16 cellular contexts compared by ENCODE assay signal in the genomic region with DNA sequence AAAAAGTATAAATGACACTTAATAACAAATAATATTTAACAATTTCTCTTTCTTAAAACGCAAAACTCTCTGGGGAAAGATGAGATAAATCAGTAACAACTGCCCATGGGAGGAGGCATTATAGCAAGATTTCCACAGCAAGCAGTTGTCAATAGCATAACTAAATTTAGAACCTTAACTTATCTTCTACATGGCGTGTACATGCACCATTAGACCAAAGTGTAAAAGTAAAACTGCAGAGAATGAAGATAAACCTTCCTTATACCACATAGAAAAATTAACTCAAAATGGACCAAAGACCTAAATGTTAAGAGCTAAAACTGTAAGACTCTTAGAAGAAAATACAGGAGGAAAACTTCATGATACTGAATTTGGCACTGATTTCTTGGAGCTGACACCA. TPM values are rescaled to one million over a fixed set of nuclear protein-coding genes. Genes with fewer than 3 reads are reported as not detected.
DNase-seq lines count a peak whose midpoint lies in the region; ATAC-seq lines count a peak whose summit lies in the region.
"Had no signal": no experiment of that assay in that cellular context is flagged by ENCODE, and none has a peak within 500 bp of the region (broad histone marks: within the 10 kb centered on the region; RNA-seq: fewer than 3 reads in every experiment).

No MANE protein-coding gene starts in this region.

- ATAC-seq in T-helper 17 cell, result no peak

- no peaks in the 10 kb centered on the region for H3K9me3 ChIP-seq in CD8-positive, alpha-beta memory T cell (ENCODE audit: low read length)
- no peaks in the 10 kb centered on the region for H3K9me3 ChIP-seq in T-helper 17 cell (ENCODE audit: control insufficient read depth, low read length, poor library complexity, severe bottlenecking)

- peak overlapping the region; percentile 30 for H3K4me3 Mint-ChIP-seq in activated naive CD8-positive, alpha-beta T cell
- H3K4me3 Mint-ChIP-seq in activated naive CD8-positive, alpha-beta T cell treated with anti-CD3 and anti-CD28 coated beads for 36 hours, result no peak overlapping the region
- H3K4me3 Mint-ChIP-seq in CD8-positive, alpha-beta memory T cell, result peak overlapping the region in 5 of 7 donors; percentile 17 to 79 (median 64)
- peak overlapping the region; percentile 49 for H3K4me3 Mint-ChIP-seq in T-helper 17 cell
- peak overlapping the region in 3 of 5 donors; percentile 43 to 82 (median 69) for H3K4me3 Mint-ChIP-seq in immature natural killer cell
- H3K4me3 Mint-ChIP-seq: H9 had no signal

- CTCF ChIA-PET in CD8-positive, alpha-beta memory T cell (lab: Charles Lee), result no interaction called here

- H3K4me1 Mint-ChIP-seq in activated naive CD8-positive, alpha-beta T cell (ENCODE audit: low read depth), result peaks cover 48% of the 10 kb centered on the region
- H3K4me1 Mint-ChIP-seq in activated naive CD8-positive, alpha-beta T cell treated with anti-CD3 and anti-CD28 coated beads for 36 hours, result peaks cover 17% of the 10 kb centered on the region
- H3K4me1 Mint-ChIP-seq in CD8-positive, alpha-beta memory T cell, result peaks cover 57 to 81% (median 80%) of the 10 kb centered on the region in 3 donors
- H3K4me1 Mint-ChIP-seq in T-helper 17 cell (peaks cover 45% of the 10 kb centered on the region), immature natural killer cell (peaks cover 54 to 55% of the 10 kb centered on the region in 2 donors)

- peaks cover 19% of the 10 kb centered on the region for H3K4me1 ChIP-seq in CD8-positive, alpha-beta memory T cell (ENCODE audit: insufficient read depth, low read length)

- no peak overlapping the region for H3K27ac ChIP-seq in CD8-positive, alpha-beta memory T cell (ENCODE audit: low read depth, low read length)
- H3K27ac ChIP-seq: C4-2B, RWPE1 had no signal

- DNase-seq in activated naive CD8-positive, alpha-beta T cell treated with anti-CD3 and anti-CD28 coated beads for 36 hours, result no peak
- DNase-seq in CD8-positive, alpha-beta memory T cell, result no peak
- DNase-seq in T-helper 17 cell, result no peak
- DNase-seq in immature natural killer cell, result peak in 1 of 3 donors; percentile 12
- DNase-seq in T-helper 9 cell, result no peak
- no peak for DNase-seq in NCI-H2081 treated with DMSO at 0.1 percent for 48 hours (lab: John Stamatoyannopoulos, UW)
- DNase-seq in NCI-H1417 treated with DMSO at 0.1 percent for 48 hours (lab: John Stamatoyannopoulos, UW), result no peak
- DNase-seq: GF-D8; H9; NCI-H2107; NCI-H226; NCI-H69; NK-92 treated with Interleukin-12 subunit alpha and Interleukin-12 subunit beta, amount 100 ng/mL, for 24 hours had no signal

- H3K36me3 ChIP-seq in CD8-positive, alpha-beta memory T cell (ENCODE audit: insufficient read depth, low read length), result no peaks in the 10 kb centered on the region

- H3K27me3 Mint-ChIP-seq in activated naive CD8-positive, alpha-beta T cell, result no peaks in the 10 kb centered on the region
- no peaks in the 10 kb centered on the region for H3K27me3 Mint-ChIP-seq in activated naive CD8-positive, alpha-beta T cell treated with anti-CD3 and anti-CD28 coated beads for 36 hours
- H3K27me3 Mint-ChIP-seq in CD8-positive, alpha-beta memory T cell, result peaks cover 0 to 2% of the 10 kb centered on the region in 2 donors
- H3K27me3 Mint-ChIP-seq in T-helper 17 cell, result no peaks in the 10 kb centered on the region
- H3K27me3 Mint-ChIP-seq in immature natural killer cell (ENCODE audit: low read depth in 3 of 3), result no peaks in the 10 kb centered on the region

- peak overlapping the region; percentile 34 for H3K27ac Mint-ChIP-seq in activated naive CD8-positive, alpha-beta T cell
- H3K27ac Mint-ChIP-seq in activated naive CD8-positive, alpha-beta T cell treated with anti-CD3 and anti-CD28 coated beads for 36 hours, result no peak overlapping the region
- peak overlapping the region in 6 of 8 donors; percentile 64 to 96 (median 92) for H3K27ac Mint-ChIP-seq in CD8-positive, alpha-beta memory T cell
- peak overlapping the region; percentile 97 for H3K27ac Mint-ChIP-seq in T-helper 17 cell
- H3K27ac Mint-ChIP-seq in immature natural killer cell, result peak overlapping the region in 5 of 6 donors; percentile 28 to 95 (median 92)
- H3K27ac Mint-ChIP-seq: H9 had no signal

- POLR2A ChIA-PET in CD8-positive, alpha-beta memory T cell (lab: Charles Lee), result no interaction called here

- H3K9me3 Mint-ChIP-seq in activated naive CD8-positive, alpha-beta T cell (ENCODE audit: low read depth), result no peaks in the 10 kb centered on the region
- peaks cover 2% of the 10 kb centered on the region for H3K9me3 Mint-ChIP-seq in activated naive CD8-positive, alpha-beta T cell treated with anti-CD3 and anti-CD28 coated beads for 36 hours
- no peaks in the 10 kb centered on the region for H3K9me3 Mint-ChIP-seq in CD8-positive, alpha-beta memory T cell
- no peaks in the 10 kb centered on the region for H3K9me3 Mint-ChIP-seq in immature natural killer cell
- H3K9me3 Mint-ChIP-seq: H9 had no signal

- H3K27me3 ChIP-seq in CD8-positive, alpha-beta memory T cell (ENCODE audit: insufficient read depth, low read length, poor library complexity, severe bottlenecking), result no peaks in the 10 kb centered on the region

- no peak overlapping the region for H3K4me3 ChIP-seq in CD8-positive, alpha-beta memory T cell (ENCODE audit: low read length)

- H3K36me3 Mint-ChIP-seq in activated naive CD8-positive, alpha-beta T cell, result no peaks in the 10 kb centered on the region
- peaks cover 3% of the 10 kb centered on the region for H3K36me3 Mint-ChIP-seq in activated naive CD8-positive, alpha-beta T cell treated with anti-CD3 and anti-CD28 coated beads for 36 hours
- H3K36me3 Mint-ChIP-seq in CD8-positive, alpha-beta memory T cell, result peaks cover 0 to 2% (median 0%) of the 10 kb centered on the region in 3 donors
- H3K36me3 Mint-ChIP-seq in T-helper 17 cell (ENCODE audit: low read depth) (no peaks in the 10 kb centered on the region), immature natural killer cell (no peaks in the 10 kb centered on the region)

RNA-seq across cellular contexts. Expression of a gene that starts 39.9 kb away (rescaled TPM):
- total RNA-seq in activated naive CD8-positive, alpha-beta T cell treated with anti-CD3 and anti-CD28 coated beads for 36 hours, result 10 to 100 TPM; 15.8 to 18.1 TPM
- total RNA-seq in CD8-positive, alpha-beta memory T cell, result 10 to 100 TPM; 31.0 to 37.3 TPM
- polyA plus RNA-seq in CD8-positive, alpha-beta memory T cell, result 15.8 TPM
- total RNA-seq in T-helper 17 cell, result 10 to 100 TPM; 50.6 to 58.4 TPM
- 10 to 100 TPM in 1 of 3 donors, 1 to 10 TPM in 2; 2.0 to 10.9 (median 5.9) TPM for polyA plus RNA-seq in immature natural killer cell
